7 cellular contexts compared by ENCODE assay signal in the genomic region with DNA sequence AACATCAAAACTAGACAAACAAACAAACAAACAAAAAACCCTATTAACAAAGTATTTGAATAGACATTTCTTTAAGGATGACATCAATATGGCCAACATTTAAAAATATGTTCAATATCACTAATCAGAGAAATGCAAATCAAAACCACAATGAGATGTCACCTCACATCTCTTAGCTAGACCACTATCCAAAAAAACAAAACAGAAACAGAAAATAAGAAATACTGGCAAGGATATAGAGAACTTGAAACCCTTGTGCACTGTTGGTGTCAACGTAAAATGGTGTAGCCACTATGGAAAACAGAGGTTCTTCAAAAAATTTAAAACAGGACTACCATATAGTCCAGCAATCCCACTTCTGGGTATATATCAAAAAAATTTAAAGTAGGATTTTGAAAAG.
ATAC-seq lines count a peak whose summit lies in the region.

No MANE protein-coding gene starts in this region.

- ATAC-seq in GM18520 (IDR thresholded peaks at IDR 0.05; ENCODE audit: unreplicated experiment) (peak; percentile 90), GM19351 (IDR thresholded peaks at IDR 0.05; ENCODE audit: unreplicated experiment) (peak; percentile 63), GM21423 (IDR thresholded peaks at IDR 0.05; ENCODE audit: unreplicated experiment) (peak; percentile 72), HG02588 (IDR thresholded peaks at IDR 0.05; ENCODE audit: unreplicated experiment) (peak; percentile 64), HG02938 (IDR thresholded peaks at IDR 0.05; ENCODE audit: unreplicated experiment) (peak; percentile 88), HG03139 (IDR thresholded peaks at IDR 0.05; ENCODE audit: unreplicated experiment) (peak; percentile 86), HG03469 (IDR thresholded peaks at IDR 0.05; ENCODE audit: unreplicated experiment) (peak; percentile 81)

Comparison
In these comparisons a context has a peak if more than half of its experiments do, and no peak if none do; other contexts are left out.
1. Peak in every context shown above with its lines: ATAC-seq.